In the genomic region with DNA sequence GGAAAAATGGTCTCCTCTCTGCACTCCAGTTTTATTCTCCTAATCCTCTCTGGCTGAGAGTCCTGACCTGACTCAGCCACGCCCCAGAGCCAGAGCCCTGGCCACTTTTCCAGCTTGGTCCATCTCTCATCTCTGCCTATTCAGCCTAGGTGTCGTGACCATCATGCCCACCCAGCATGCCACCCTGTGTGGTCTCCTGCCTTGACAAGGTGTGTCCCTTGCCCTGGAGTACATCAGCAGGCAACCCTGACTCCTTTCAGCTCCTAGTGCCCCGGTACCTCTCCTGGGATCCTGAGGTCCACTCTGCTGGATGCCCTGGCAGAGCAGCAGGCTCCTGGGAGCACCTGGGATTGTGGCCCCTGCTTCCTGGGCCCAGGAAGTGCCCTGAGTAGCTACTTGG, we compare ENCODE assay signal across 16 cellular contexts.
"Had no signal": no experiment of that assay in that cellular context is flagged by ENCODE, and none has a peak within 500 bp of the region (broad histone marks: within the 10 kb centered on the region; RNA-seq: fewer than 3 reads in every experiment).

No MANE protein-coding gene starts in this region.

- H3K27me3 Mint-ChIP-seq: type B pancreatic cell had no signal

- H3K9me3 Mint-ChIP-seq: natural killer cell, type B pancreatic cell had no signal

- H3K9me3 ChIP-seq: heart left ventricle, ovary, right atrium auricular region, stomach had no signal

- H3K4me1 Mint-ChIP-seq: natural killer cell had no signal

- H3K36me3 Mint-ChIP-seq: natural killer cell had no signal

- DNase-seq: effector CD4-positive, alpha-beta T cell; heart left ventricle; hippocampal formation; left colon; left ventricle myocardium superior; natural killer cell; ovary; small intestine; stimulated activated CD4-positive, alpha-beta T cell treated with anti-CD3 and anti-CD28 coated beads, Interleukin-12 subunit alpha, Interleukin-12 subunit beta, amount 100 ng/mL, for 4 hours; stimulated activated naive CD4-positive, alpha-beta T cell; stomach; substantia nigra had no signal

- ATAC-seq: heart left ventricle, left colon, left ventricle myocardium superior had no signal

- H3K27ac Mint-ChIP-seq: natural killer cell, type B pancreatic cell had no signal

- H3K27ac ChIP-seq: coronary artery, heart left ventricle, ovary, right atrium auricular region, stomach had no signal

- H3K4me3 Mint-ChIP-seq: natural killer cell had no signal

- H3K27me3 ChIP-seq: heart left ventricle, ovary, right atrium auricular region, stomach had no signal

- H3K36me3 ChIP-seq: heart left ventricle, ovary, right atrium auricular region, stomach had no signal

- H3K4me3 ChIP-seq: coronary artery, heart left ventricle, lung, ovary, right atrium auricular region, stomach had no signal
